In genomic region chr1:156012051-156012817, GRCh38 we compare ENCODE assay signal across 13 cellular contexts. TPM values are rescaled to one million over a fixed set of nuclear protein-coding genes. Genes with fewer than 3 reads are reported as not detected.
DNase-seq lines count a peak whose midpoint lies in the region; ATAC-seq and TF ChIP-seq lines count a peak whose summit lies in the region.
"Had no signal": no experiment of that assay in that cellular context is flagged by ENCODE, and none has a peak within 500 bp of the region (broad histone marks: within the 10 kb centered on the region; RNA-seq: fewer than 3 reads in every experiment).

No MANE protein-coding gene starts in this region.

- no peak overlapping the region for H3K4me3 ChIP-seq in epithelial cell of proximal tubule (ENCODE audit: low read depth, low read length)
- H3K4me3 ChIP-seq in spleen = no peak overlapping the region
- H3K4me3 ChIP-seq in gastroesophageal sphincter = no peak overlapping the region
- H3K4me3 ChIP-seq: HAP-1 had no signal

- peak; percentile 86 for ATAC-seq in GM18517 (IDR thresholded peaks at IDR 0.05; ENCODE audit: unreplicated experiment)
- ATAC-seq in GM21381 (IDR thresholded peaks at IDR 0.05; ENCODE audit: unreplicated experiment) = peak; percentile 78
- ATAC-seq in HG03097 (IDR thresholded peaks at IDR 0.05; ENCODE audit: low FRiP score, unreplicated experiment) = peak; percentile 71
- ATAC-seq in HG02870 (IDR thresholded peaks at IDR 0.05; ENCODE audit: unreplicated experiment) = no peak
- no peak for ATAC-seq in gastroesophageal sphincter

- TF ChIP-seq CTCF in epithelial cell of proximal tubule (conservative IDR thresholded peaks at IDR 0.05; ENCODE audit: low read depth, low read length) (peak; percentile 13), spleen (IDR thresholded peaks at IDR 0.05 in 8 of 11, conservative IDR thresholded peaks at IDR 0.05 in 3 of 11) (no peak), gastroesophageal sphincter (IDR thresholded peaks at IDR 0.05) (no peak)

- H3K36me3 ChIP-seq in spleen = peaks cover 7 to 100% (median 94%) of the 10 kb centered on the region in 6 donors
- peaks cover 0 to 95% of the 10 kb centered on the region in 2 donors for H3K36me3 ChIP-seq in gastroesophageal sphincter

- H3K27ac ChIP-seq in spleen (peak overlapping the region in 2 of 8 donors; percentile 4 to 21), gastroesophageal sphincter (no peak overlapping the region)
- H3K27ac ChIP-seq: neutrophil had no signal

- TF ChIP-seq POLR2A in spleen (IDR thresholded peaks at IDR 0.05) (no peak), gastroesophageal sphincter (IDR thresholded peaks at IDR 0.05) (no peak)

- H3K27me3 ChIP-seq in spleen (replicated peaks in 1 of 7) (no peaks in the 10 kb centered on the region), gastroesophageal sphincter (no peaks in the 10 kb centered on the region)
- H3K27me3 ChIP-seq: neutrophil had no signal

- WGBS in spleen, 5 donors = 73 to 83% (median 79%) methylated on average over 4 of the region's 4 CpGs
- WGBS in gastroesophageal sphincter (ENCODE audit: low coverage in 1 of 2), 2 donors = 92 to 95% methylated on average over 3 to 4 of the region's 4 CpGs

- DNase-seq in epithelial cell of proximal tubule (ENCODE audit: low read depth) (no peak), SKM-1 treated with dmso at 0.1 percent for 144 hours (lab: John Stamatoyannopoulos, UW; ENCODE audit: unreplicated experiment) (no peak), spleen (no peak)
- DNase-seq: DMS 273 treated with DMSO at 0.1 percent for 48 hours, kidney glomerular epithelial cell, NCI-H774 had no signal

- intact Hi-C loops in spleen (cut with DNase I; ENCODE audit: low total_unique reads) = no loop called here

- peaks cover 0 to 30% (median 7%) of the 10 kb centered on the region in 6 donors for H3K4me1 ChIP-seq in spleen
- no peaks in the 10 kb centered on the region for H3K4me1 ChIP-seq in gastroesophageal sphincter
- H3K4me1 ChIP-seq: HAP-1 had no signal

- TF ChIP-seq EP300 in gastroesophageal sphincter (IDR thresholded peaks at IDR 0.05) = no peak

- H3K9me3 ChIP-seq in spleen = no peaks in the 10 kb centered on the region
- no peaks in the 10 kb centered on the region for H3K9me3 ChIP-seq in gastroesophageal sphincter
- H3K9me3 ChIP-seq: HAP-1, neutrophil had no signal

RNA-seq across cellular contexts. Expression of gene SSR2, which starts 8.5 kb away (rescaled TPM):
- total RNA-seq in epithelial cell of proximal tubule (450 and 635 TPM in 2 replicates), spleen (100 to 1,000 TPM; 152 to 254 (median 183) TPM), gastroesophageal sphincter (100 to 1,000 TPM; 103 to 157 (median 146) TPM)
- 100 to 1,000 TPM; 198 to 291 (median 224) TPM for polyA plus RNA-seq in spleen

RNA-seq across cellular contexts. Expression of gene ARHGEF2, which starts 33.9 kb away (rescaled TPM):
- total RNA-seq in epithelial cell of proximal tubule (62.5 and 89.7 TPM in 2 replicates), spleen (100 to 1,000 TPM; 129 to 228 (median 192) TPM), gastroesophageal sphincter (10 to 100 TPM; 69.7 to 94.0 (median 82.6) TPM)
- polyA plus RNA-seq in spleen = 10 to 100 TPM; 45.1 to 83.0 (median 63.4) TPM

RNA-seq across cellular contexts. Expression of gene UBQLN4, which starts 41.4 kb away (rescaled TPM):
- total RNA-seq in epithelial cell of proximal tubule (28.2 and 29.7 TPM in 2 replicates), spleen (10 to 100 TPM; 15.7 to 26.4 (median 21.2) TPM), gastroesophageal sphincter (10 to 100 TPM; 19.6 to 29.6 (median 24.8) TPM)
- 10 to 100 TPM; 11.2 to 18.0 (median 12.2) TPM for polyA plus RNA-seq in spleen

RNA-seq across cellular contexts. Expression of gene LAMTOR2, which starts 42.3 kb away (rescaled TPM):
- total RNA-seq in epithelial cell of proximal tubule = 94.8 and 97.0 TPM in 2 replicates
- 10 to 100 TPM; 29.5 to 53.3 (median 42.3) TPM for total RNA-seq in spleen
- 100 to 1,000 TPM in 2 of 3 donors, 10 to 100 TPM in 1; 80.0 to 121 (median 107) TPM for polyA plus RNA-seq in spleen
- 10 to 100 TPM; 66.8 to 79.3 (median 73.1) TPM for total RNA-seq in gastroesophageal sphincter

RNA-seq across cellular contexts. Expression of gene RAB25, which starts 48.7 kb away (rescaled TPM):
- total RNA-seq in epithelial cell of proximal tubule (17.8 and 47.5 TPM in 2 replicates), spleen (under 1 TPM in 2 of 7 donors, not detected in 5; 0.50 to 0.70 TPM), gastroesophageal sphincter (10 to 100 TPM in 1 of 4 donors, not detected in 3; 22.1 TPM)
- under 1 TPM; 0.28 to 0.61 (median 0.45) TPM for polyA plus RNA-seq in spleen

Comparison
In these comparisons a context has a peak if more than half of its experiments do, and no peak if none do; other contexts are left out.
1. ATAC-seq: peak in GM18517 (single experiment), GM21381 (single experiment) and HG03097 (single experiment); none in HG02870 (single experiment) and gastroesophageal sphincter (single experiment).